2 cellular contexts compared by ENCODE assay signal in the genomic region with DNA sequence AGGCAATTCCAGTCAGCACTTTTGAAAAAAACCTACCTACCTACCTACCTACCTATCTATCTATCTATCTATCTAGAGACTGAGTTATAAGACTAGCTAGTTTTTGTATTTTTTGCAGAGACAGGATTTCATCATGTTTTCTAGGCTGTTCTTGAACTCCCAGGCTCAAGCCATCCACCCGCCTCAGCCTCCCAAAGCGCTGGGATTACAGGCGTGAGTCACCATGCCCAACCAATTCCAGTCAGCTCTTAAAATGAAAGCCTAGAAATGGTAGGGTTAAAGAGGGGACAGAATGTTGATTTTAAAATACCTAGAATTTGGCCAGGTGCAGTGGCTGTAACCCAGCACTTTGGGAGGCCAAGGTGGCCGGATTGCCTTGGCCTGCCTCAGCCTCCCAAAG.
TF ChIP-seq lines count a peak whose summit lies in the region.

No MANE protein-coding gene starts in this region.

TF ChIP-seq in HCT116, 20 proteins besides CTCF, POLR2A, EP300 and RAD21 (continued from another document):
- TF ChIP-seq EZH2phosphoT487 (IDR thresholded peaks at IDR 0.05; ENCODE audit: borderline replicate concordance) = no peak
- TF ChIP-seq, protein P1, sequence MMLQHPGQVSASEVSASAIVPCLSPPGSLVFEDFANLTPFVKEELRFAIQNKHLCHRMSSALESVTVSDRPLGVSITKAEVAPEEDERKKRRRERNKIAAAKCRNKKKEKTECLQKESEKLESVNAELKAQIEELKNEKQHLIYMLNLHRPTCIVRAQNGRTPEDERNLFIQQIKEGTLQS (IDR thresholded peaks at IDR 0.05) = no peak
- TF ChIP-seq, protein P2, sequence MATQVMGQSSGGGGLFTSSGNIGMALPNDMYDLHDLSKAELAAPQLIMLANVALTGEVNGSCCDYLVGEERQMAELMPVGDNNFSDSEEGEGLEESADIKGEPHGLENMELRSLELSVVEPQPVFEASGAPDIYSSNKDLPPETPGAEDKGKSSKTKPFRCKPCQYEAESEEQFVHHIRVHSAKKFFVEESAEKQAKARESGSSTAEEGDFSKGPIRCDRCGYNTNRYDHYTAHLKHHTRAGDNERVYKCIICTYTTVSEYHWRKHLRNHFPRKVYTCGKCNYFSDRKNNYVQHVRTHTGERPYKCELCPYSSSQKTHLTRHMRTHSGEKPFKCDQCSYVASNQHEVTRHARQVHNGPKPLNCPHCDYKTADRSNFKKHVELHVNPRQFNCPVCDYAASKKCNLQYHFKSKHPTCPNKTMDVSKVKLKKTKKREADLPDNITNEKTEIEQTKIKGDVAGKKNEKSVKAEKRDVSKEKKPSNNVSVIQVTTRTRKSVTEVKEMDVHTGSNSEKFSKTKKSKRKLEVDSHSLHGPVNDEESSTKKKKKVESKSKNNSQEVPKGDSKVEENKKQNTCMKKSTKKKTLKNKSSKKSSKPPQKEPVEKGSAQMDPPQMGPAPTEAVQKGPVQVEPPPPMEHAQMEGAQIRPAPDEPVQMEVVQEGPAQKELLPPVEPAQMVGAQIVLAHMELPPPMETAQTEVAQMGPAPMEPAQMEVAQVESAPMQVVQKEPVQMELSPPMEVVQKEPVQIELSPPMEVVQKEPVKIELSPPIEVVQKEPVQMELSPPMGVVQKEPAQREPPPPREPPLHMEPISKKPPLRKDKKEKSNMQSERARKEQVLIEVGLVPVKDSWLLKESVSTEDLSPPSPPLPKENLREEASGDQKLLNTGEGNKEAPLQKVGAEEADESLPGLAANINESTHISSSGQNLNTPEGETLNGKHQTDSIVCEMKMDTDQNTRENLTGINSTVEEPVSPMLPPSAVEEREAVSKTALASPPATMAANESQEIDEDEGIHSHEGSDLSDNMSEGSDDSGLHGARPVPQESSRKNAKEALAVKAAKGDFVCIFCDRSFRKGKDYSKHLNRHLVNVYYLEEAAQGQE (IDR thresholded peaks at IDR 0.05; ENCODE audit: low read depth) = no peak
- no peak for TF ChIP-seq ZFX (IDR thresholded peaks at IDR 0.05)
- TF ChIP-seq, protein P3, sequence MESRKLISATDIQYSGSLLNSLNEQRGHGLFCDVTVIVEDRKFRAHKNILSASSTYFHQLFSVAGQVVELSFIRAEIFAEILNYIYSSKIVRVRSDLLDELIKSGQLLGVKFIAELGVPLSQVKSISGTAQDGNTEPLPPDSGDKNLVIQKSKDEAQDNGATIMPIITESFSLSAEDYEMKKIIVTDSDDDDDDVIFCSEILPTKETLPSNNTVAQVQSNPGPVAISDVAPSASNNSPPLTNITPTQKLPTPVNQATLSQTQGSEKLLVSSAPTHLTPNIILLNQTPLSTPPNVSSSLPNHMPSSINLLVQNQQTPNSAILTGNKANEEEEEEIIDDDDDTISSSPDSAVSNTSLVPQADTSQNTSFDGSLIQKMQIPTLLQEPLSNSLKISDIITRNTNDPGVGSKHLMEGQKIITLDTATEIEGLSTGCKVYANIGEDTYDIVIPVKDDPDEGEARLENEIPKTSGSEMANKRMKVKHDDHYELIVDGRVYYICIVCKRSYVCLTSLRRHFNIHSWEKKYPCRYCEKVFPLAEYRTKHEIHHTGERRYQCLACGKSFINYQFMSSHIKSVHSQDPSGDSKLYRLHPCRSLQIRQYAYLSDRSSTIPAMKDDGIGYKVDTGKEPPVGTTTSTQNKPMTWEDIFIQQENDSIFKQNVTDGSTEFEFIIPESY (IDR thresholded peaks at IDR 0.05; ENCODE audit: extremely low read depth, insufficient replicate concordance, low read length) = no peak
- no peak for TF ChIP-seq FOSL1 (IDR thresholded peaks at IDR 0.05; ENCODE audit: low read depth)

TF ChIP-seq in HEK293T, 16 proteins besides CTCF, POLR2A, EP300 and RAD21 (continued from another document):
- TF ChIP-seq HDGF (IDR thresholded peaks at IDR 0.05; ENCODE audit: borderline replicate concordance) (no peak), ARNT (IDR thresholded peaks at IDR 0.05) (no peak), FOXA1 (IDR thresholded peaks at IDR 0.05) (no peak), CTBP1 (IDR thresholded peaks at IDR 0.05; ENCODE audit: borderline replicate concordance) (no peak), LEF1 (IDR thresholded peaks at IDR 0.05; ENCODE audit: borderline replicate concordance) (no peak), TARDBP (IDR thresholded peaks at IDR 0.05) (no peak), FOXK2 (IDR thresholded peaks at IDR 0.05) (no peak), FOXM1 (IDR thresholded peaks at IDR 0.05; ENCODE audit: borderline replicate concordance) (no peak)
- TF ChIP-seq, protein P4, sequence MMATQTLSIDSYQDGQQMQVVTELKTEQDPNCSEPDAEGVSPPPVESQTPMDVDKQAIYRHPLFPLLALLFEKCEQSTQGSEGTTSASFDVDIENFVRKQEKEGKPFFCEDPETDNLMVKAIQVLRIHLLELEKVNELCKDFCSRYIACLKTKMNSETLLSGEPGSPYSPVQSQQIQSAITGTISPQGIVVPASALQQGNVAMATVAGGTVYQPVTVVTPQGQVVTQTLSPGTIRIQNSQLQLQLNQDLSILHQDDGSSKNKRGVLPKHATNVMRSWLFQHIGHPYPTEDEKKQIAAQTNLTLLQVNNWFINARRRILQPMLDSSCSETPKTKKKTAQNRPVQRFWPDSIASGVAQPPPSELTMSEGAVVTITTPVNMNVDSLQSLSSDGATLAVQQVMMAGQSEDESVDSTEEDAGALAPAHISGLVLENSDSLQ (IDR thresholded peaks at IDR 0.05) = no peak
